ENCODE assay signal across 17 cellular contexts in genomic region chr5:159058928-159059636, GRCh38. TPM values are rescaled to one million over a fixed set of nuclear protein-coding genes. Genes with fewer than 3 reads are reported as not detected.
A peak's percentile ranks its signal among the peaks of the same experiment; 100 is the strongest.
DNase-seq lines count a peak whose midpoint lies in the region; ATAC-seq and TF ChIP-seq lines count a peak whose summit lies in the region.
"Had no signal": no experiment of that assay in that cellular context is flagged by ENCODE, and none has a peak within 500 bp of the region (broad histone marks: within the 10 kb centered on the region; RNA-seq: fewer than 3 reads in every experiment).

No MANE protein-coding gene starts in this region.

- H3K27me3 ChIP-seq in GM23248 (replicated peaks; ENCODE audit: insufficient read depth) = no peaks in the 10 kb centered on the region
- H3K27me3 ChIP-seq in adipocyte (replicated peaks; ENCODE audit: control insufficient read depth, insufficient read depth, low read length) = no peaks in the 10 kb centered on the region

- H3K4me1 ChIP-seq in GM23248 (ENCODE audit: insufficient read depth) (peaks cover 51% of the 10 kb centered on the region), adipocyte (ENCODE audit: control insufficient read depth, insufficient read depth, low read length) (peaks cover 82% of the 10 kb centered on the region)

- peaks cover 90% of the 10 kb centered on the region for H3K4me1 Mint-ChIP-seq in osteocyte (ENCODE audit: unreplicated experiment)
- no peaks in the 10 kb centered on the region for H3K4me1 Mint-ChIP-seq in T-helper 17 cell
- H3K4me1 Mint-ChIP-seq: immature natural killer cell had no signal

- no peaks in the 10 kb centered on the region for H3K9me3 Mint-ChIP-seq in osteocyte (ENCODE audit: unreplicated experiment)
- H3K9me3 Mint-ChIP-seq: effector memory CD8-positive, alpha-beta T cell; immature natural killer cell had no signal

- 0 out of 2 replicates have a peak overlapping the region, but pooled peaks have one; percentile 5 for H2AFZ ChIP-seq in GM23248

- TF ChIP-seq CTCF in osteocyte (IDR thresholded peaks at IDR 0.05) = no peak
- no peak for TF ChIP-seq CTCF in GM20000 (IDR thresholded peaks at IDR 0.05; ENCODE audit: extremely low read depth, missing control alignments)

- in situ Hi-C loops in G401 (cut with HindIII; ENCODE audit: low sequenced_read_pairs) = no loop called here
- in situ Hi-C loops in GM23248 (cut with MboI) = no loop called here

- H3K79me2 ChIP-seq in GM23248 (ENCODE audit: insufficient read depth) = no peaks in the 10 kb centered on the region

- H3K4me3 Mint-ChIP-seq in osteocyte (ENCODE audit: unreplicated experiment) = no peak overlapping the region
- H3K4me3 Mint-ChIP-seq in T-helper 17 cell = no peak overlapping the region
- H3K4me3 Mint-ChIP-seq: activated CD8-positive, alpha-beta T cell treated with anti-CD3 and anti-CD28 coated beads, Interleukin-2, amount 10 ng/mL, durations not matched to agents 7 days and 5 days; effector memory CD8-positive, alpha-beta T cell; immature natural killer cell had no signal

- DNase-seq in G401 (ENCODE audit: low spot score) (peak; percentile 92), GM23248 (peak; percentile 13), adipocyte (ENCODE audit: low read depth) (no peak), osteocyte (ENCODE audit: extremely low spot score, unreplicated experiment) (no peak), T-helper 17 cell (no peak), HT-29 (ENCODE audit: low spot score) (no peak), DMS53 treated with DMSO at 0.1 percent for 48 hours (lab: John Stamatoyannopoulos, UW; ENCODE audit: unreplicated experiment) (no peak), GM20000 (ENCODE audit: low spot score) (no peak)
- DNase-seq: activated CD8-positive, alpha-beta T cell treated with anti-CD3 and anti-CD28 coated beads, Interleukin-2, amount 10 ng/mL, durations not matched to agents 7 days and 5 days; activated effector memory CD4-positive, alpha-beta T cell treated with anti-CD3 and anti-CD28 coated beads, Interleukin-2, amount 50 U/mL, for 16 hours; effector memory CD8-positive, alpha-beta T cell; immature natural killer cell; mesendoderm; nucleus accumbens had no signal

- H3K27me3 Mint-ChIP-seq in osteocyte (ENCODE audit: unreplicated experiment) = no peaks in the 10 kb centered on the region
- peaks cover 57% of the 10 kb centered on the region for H3K27me3 Mint-ChIP-seq in T-helper 17 cell

- no peak overlapping the region for H3K9ac ChIP-seq in GM23248
- H3K9ac ChIP-seq in adipocyte (ENCODE audit: low read length) = peak overlapping the region; percentile 79

- peak overlapping the region; percentile 65 for H3K4me2 ChIP-seq in GM23248 (ENCODE audit: unreplicated experiment)

- peaks cover 55% of the 10 kb centered on the region for H3F3A ChIP-seq in GM23248 (ENCODE audit: insufficient read depth)

- peaks cover 19% of the 10 kb centered on the region for H3K36me3 Mint-ChIP-seq in osteocyte (ENCODE audit: unreplicated experiment)
- H3K36me3 Mint-ChIP-seq in T-helper 17 cell (ENCODE audit: low read depth) = no peaks in the 10 kb centered on the region
- H3K36me3 Mint-ChIP-seq: immature natural killer cell had no signal

- peak overlapping the region; percentile 52 for H3K27ac ChIP-seq in GM23248

- H3K9me2 ChIP-seq in GM23248 (ENCODE audit: insufficient read depth) = no peaks in the 10 kb centered on the region

- H3K4me3 ChIP-seq in GM23248 (no peak overlapping the region), adipocyte (ENCODE audit: low read length) (peak overlapping the region; percentile 36)
- H3K4me3 ChIP-seq: K562 had no signal

- ATAC-seq in T-helper 17 cell = no peak
- ATAC-seq: activated CD8-positive, alpha-beta T cell treated with anti-CD3 and anti-CD28 coated beads, Interleukin-2, amount 10 ng/mL, durations not matched to agents 7 days and 5 days; effector memory CD8-positive, alpha-beta T cell; K562; SK-N-SH treated with all-trans-retinoic acid at 6 μM for 48 hours had no signal

- H4K20me1 ChIP-seq in GM23248 (ENCODE audit: insufficient read depth) = no peaks in the 10 kb centered on the region

- H3K36me3 ChIP-seq in GM23248 (ENCODE audit: low read depth) = no peaks in the 10 kb centered on the region
- H3K36me3 ChIP-seq in adipocyte (ENCODE audit: control insufficient read depth, insufficient read depth, low read length, severe bottlenecking) = peaks cover 34% of the 10 kb centered on the region

- 59 to 65% methylated on average over 5 of the region's 5 CpGs for WGBS in GM23248 (ENCODE audit: low coverage in 1 of 2, low lambda C conversion rate in 2 of 2, missing lambda C conversion rate in 2 of 2), 2 experiments

- H3K9me3 ChIP-seq in GM23248 (ENCODE audit: low read depth) (no peaks in the 10 kb centered on the region), adipocyte (ENCODE audit: control insufficient read depth, low read length) (no peaks in the 10 kb centered on the region), T-helper 17 cell (ENCODE audit: control insufficient read depth, low read length, poor library complexity, severe bottlenecking) (no peaks in the 10 kb centered on the region)

- H3K27ac Mint-ChIP-seq in osteocyte (ENCODE audit: unreplicated experiment) (peak overlapping the region; percentile 89), T-helper 17 cell (no peak overlapping the region)
- H3K27ac Mint-ChIP-seq: activated CD8-positive, alpha-beta T cell treated with anti-CD3 and anti-CD28 coated beads, Interleukin-2, amount 10 ng/mL, durations not matched to agents 7 days and 5 days; effector memory CD8-positive, alpha-beta T cell; immature natural killer cell had no signal

RNA-seq across cellular contexts. Expression of gene EBF1, which starts 40.6 kb away (rescaled TPM):
- total RNA-seq in G401 (2014; rRNA removed; shearing (Covaris generic)) = not detected in 2 replicates
- total RNA-seq in GM23248 (2014; rRNA removed; shearing (Covaris generic)) = 9.7 and 16.7 TPM in 2 replicates
- polyA plus RNA-seq in GM23248 (2016; fragmentation: Nextera tagmentation; extraction: Ambion mirVana) = 27.5 and 32.1 TPM in 2 replicates
- total RNA-seq in osteocyte = 139 TPM in 2 replicates
- 1 to 10 TPM in 1 of 2 donors, not detected in 1; 2.3 TPM for total RNA-seq in T-helper 17 cell
- total RNA-seq in HT-29 (2014; rRNA removed; shearing (Covaris generic)) = not detected in 2 replicates
- total RNA-seq: bronchial epithelial cell had no signal
- polyA plus RNA-seq: immature natural killer cell had no signal

Comparison
In these comparisons a context has a peak if more than half of its experiments do, and no peak if none do; other contexts are left out.
1. DNase-seq: peak in G401 (single experiment) and GM23248 (single experiment); none in adipocyte (single experiment), osteocyte (single experiment), T-helper 17 cell (0 of 3), HT-29 (single experiment), DMS53 treated with DMSO at 0.1 percent for 48 hours (single experiment) and GM20000 (single experiment).